In genomic region chr14:50366589-50366988, GRCh38 we compare ENCODE assay signal across 23 cellular contexts. TPM values are rescaled to one million over a fixed set of nuclear protein-coding genes. Genes with fewer than 3 reads are reported as not detected.
A peak's percentile ranks its signal among the peaks of the same experiment; 100 is the strongest.
DNase-seq lines count a peak whose midpoint lies in the region; ATAC-seq and TF ChIP-seq lines count a peak whose summit lies in the region.
"Had no signal": no experiment of that assay in that cellular context is flagged by ENCODE, and none has a peak within 500 bp of the region (broad histone marks: within the 10 kb centered on the region; RNA-seq: fewer than 3 reads in every experiment).

No MANE protein-coding gene starts in this region.

- no peaks in the 10 kb centered on the region for H4K20me1 ChIP-seq in IMR-90 (ENCODE audit: insufficient read depth, low read length)

- H3K56ac ChIP-seq in IMR-90 (ENCODE audit: extremely low read depth, insufficient read depth, low read length), result no peak overlapping the region

- H3K79me1 ChIP-seq in IMR-90 (ENCODE audit: low read depth in 1 of 2, low read length in 2 of 2), result no peaks in the 10 kb centered on the region; a peak in 1 of 4 replicates

- POLR2A ChIA-PET in IMR-90 (lab: Charles Lee; ENCODE audit: unreplicated experiment), result interaction anchor here (0.6 kb wide), 1 partner anchor 475 kb away, joined by 7 read pairs; no protein-coding TSS in a partner anchor

- peak overlapping the region; percentile 9; the same call in 1 of the 2 replicates for H3K14ac ChIP-seq in IMR-90 (replicated peaks; ENCODE audit: low read depth, low read length)

- peaks cover 16% of the 10 kb centered on the region for H3K9me1 ChIP-seq in IMR-90 (ENCODE audit: insufficient read depth, low read length)

- no peak overlapping the region for H3K4me3 Mint-ChIP-seq in activated naive CD8-positive, alpha-beta T cell treated with anti-CD3 and anti-CD28 coated beads for 36 hours
- H3K4me3 Mint-ChIP-seq in memory B cell, result no peak overlapping the region
- no peak overlapping the region for H3K4me3 Mint-ChIP-seq in stimulated activated effector memory CD8-positive, alpha-beta T cell treated with anti-CD3 and anti-CD28 coated beads, Interleukin-12 subunit alpha, Interleukin-12 subunit beta, amount 100 ng/mL, for 72 hours
- H3K4me3 Mint-ChIP-seq: activated T-helper 17 cell treated with anti-CD3 and anti-CD28 coated beads, Interleukin-2, amount 50 U/mL, for 72 hours had no signal

- no peak for TF ChIP-seq POLR2A in IMR-90 (IDR thresholded peaks at IDR 0.05; ENCODE audit: low read depth, low read length)

- intact Hi-C loops in IMR-90 (cut with micrococcal nuclease), result no loop called here

- H3K18ac ChIP-seq in IMR-90 (ENCODE audit: low read depth, low read length), result no peak overlapping the region

- no peaks in the 10 kb centered on the region for H3K27me3 Mint-ChIP-seq in activated naive CD8-positive, alpha-beta T cell treated with anti-CD3 and anti-CD28 coated beads for 36 hours
- H3K27me3 Mint-ChIP-seq in memory B cell, result no peaks in the 10 kb centered on the region
- H3K27me3 Mint-ChIP-seq: activated T-helper 17 cell treated with anti-CD3 and anti-CD28 coated beads, Interleukin-2, amount 50 U/mL, for 72 hours had no signal

- no peak overlapping the region for H4K91ac ChIP-seq in IMR-90 (ENCODE audit: insufficient read depth, low read depth, low read length)

- H3K27ac Mint-ChIP-seq in activated naive CD8-positive, alpha-beta T cell treated with anti-CD3 and anti-CD28 coated beads for 36 hours, result peak overlapping the region; percentile 43
- peak overlapping the region; percentile 56 for H3K27ac Mint-ChIP-seq in memory B cell
- H3K27ac Mint-ChIP-seq in stimulated activated effector memory CD8-positive, alpha-beta T cell treated with anti-CD3 and anti-CD28 coated beads, Interleukin-12 subunit alpha, Interleukin-12 subunit beta, amount 100 ng/mL, for 72 hours, result peak overlapping the region; percentile 72
- H3K27ac Mint-ChIP-seq: activated T-helper 17 cell treated with anti-CD3 and anti-CD28 coated beads, Interleukin-2, amount 50 U/mL, for 72 hours had no signal

- 0 out of 4 replicates have a peak overlapping the region, but pooled peaks of 1 of the 2 experiments have one; percentile 0 for H4K8ac ChIP-seq in IMR-90 (ENCODE audit: low read depth in 2 of 2, low read length in 2 of 2)

- H2AFZ ChIP-seq in IMR-90 (replicated peaks; ENCODE audit: low read length, poor library complexity), result no peak overlapping the region

- 51% methylated on average over 4 of the region's 4 CpGs; no CpG with 5 or more reads in 1 of the 2 experiments for WGBS in IMR-90 (ENCODE audit: extremely low coverage in 2 of 2, insufficient read length in 1 of 2), 2 experiments

- 0 out of 2 replicates have a peak overlapping the region, but pooled peaks have one; percentile 9 for H2AK5ac ChIP-seq in IMR-90 (ENCODE audit: low read depth, low read length)

- ATAC-seq in IMR-90 (ENCODE audit: low read depth) (no peak), memory B cell (ENCODE audit: low read depth) (no peak), HG03439 (IDR thresholded peaks at IDR 0.05; ENCODE audit: unreplicated experiment) (no peak)
- peak; percentile 12 for ATAC-seq in stimulated activated effector memory CD8-positive, alpha-beta T cell treated with anti-CD3 and anti-CD28 coated beads, Interleukin-12 subunit alpha, Interleukin-12 subunit beta, amount 100 ng/mL, for 72 hours
- ATAC-seq: activated T-helper 17 cell treated with anti-CD3 and anti-CD28 coated beads, Interleukin-2, amount 50 U/mL, for 72 hours had no signal

- H3K4me1 ChIP-seq in IMR-90 (ENCODE audit: control insufficient read depth, insufficient read depth, low read length), result peaks cover 7% of the 10 kb centered on the region

- H3K23ac ChIP-seq in IMR-90 (ENCODE audit: low read depth, low read length), result 0 out of 2 replicates have a peak overlapping the region, but pooled peaks have one; percentile 21

- H3K4me3 ChIP-seq in IMR-90 (ENCODE audit: insufficient read depth, low read depth, low read length), result no peak overlapping the region
- H3K4me3 ChIP-seq: dorsolateral prefrontal cortex, sigmoid colon, thyroid gland had no signal

- CTCF ChIA-PET in IMR-90 (lab: Yijun Ruan, JAX), result interaction anchor here (1.0 kb wide), 1 partner anchor 13 kb away, joined by 3 read pairs; no protein-coding TSS in a partner anchor

- BruUV-seq in IMR-90 (replicated peaks; lab: Mats Ljungman, UMichigan), result no TSS peak

- no peak overlapping the region for H2BK20ac ChIP-seq in IMR-90 (ENCODE audit: low read depth, low read length)

- peaks cover 29% of the 10 kb centered on the region for H3K4me1 Mint-ChIP-seq in activated naive CD8-positive, alpha-beta T cell treated with anti-CD3 and anti-CD28 coated beads for 36 hours
- H3K4me1 Mint-ChIP-seq in memory B cell, result peaks cover 29% of the 10 kb centered on the region
- H3K4me1 Mint-ChIP-seq in stimulated activated effector memory CD8-positive, alpha-beta T cell treated with anti-CD3 and anti-CD28 coated beads, Interleukin-12 subunit alpha, Interleukin-12 subunit beta, amount 100 ng/mL, for 72 hours, result peaks cover 30% of the 10 kb centered on the region

- dilution Hi-C loops in IMR-90 (cut with HindIII; ENCODE audit: low sequenced_read_pairs, unreplicated experiment), result no loop called here

- in situ Hi-C loops in IMR-90 (cut with MboI; ENCODE audit: low sequenced_read_pairs), result no loop called here

- no peak overlapping the region for H3K4me2 ChIP-seq in IMR-90 (ENCODE audit: low read depth, low read length)

- no peak for TF ChIP-seq RAD21 in IMR-90 (IDR thresholded peaks at IDR 0.05; ENCODE audit: low read length)

- H3K36me3 Mint-ChIP-seq in activated naive CD8-positive, alpha-beta T cell treated with anti-CD3 and anti-CD28 coated beads for 36 hours, result peaks cover 12% of the 10 kb centered on the region
- H3K36me3 Mint-ChIP-seq in memory B cell, result no peaks in the 10 kb centered on the region
- peaks cover 4% of the 10 kb centered on the region for H3K36me3 Mint-ChIP-seq in stimulated activated effector memory CD8-positive, alpha-beta T cell treated with anti-CD3 and anti-CD28 coated beads, Interleukin-12 subunit alpha, Interleukin-12 subunit beta, amount 100 ng/mL, for 72 hours

- no peak overlapping the region for H2BK120ac ChIP-seq in IMR-90 (ENCODE audit: low read depth, low read length)

- H2BK15ac ChIP-seq in IMR-90 (ENCODE audit: low read depth, low read length), result no peak overlapping the region

- DNase-seq in IMR-90 (no peak), memory B cell (ENCODE audit: low spot score in 2 of 2) (no peak), NCI-H1105 treated with DMSO at 0.1 percent for 48 hours (lab: John Stamatoyannopoulos, UW) (no peak), NCI-H510A treated with DMSO at 0.1 percent for 48 hours (lab: John Stamatoyannopoulos, UW) (no peak)
- no peak for DNase-seq in activated naive CD8-positive, alpha-beta T cell treated with anti-CD3 and anti-CD28 coated beads for 36 hours
- no peak for DNase-seq in stimulated activated effector memory CD8-positive, alpha-beta T cell treated with anti-CD3 and anti-CD28 coated beads, Interleukin-12 subunit alpha, Interleukin-12 subunit beta, amount 100 ng/mL, for 72 hours (ENCODE audit: low spot score in 2 of 2)
- DNase-seq: activated CD4-positive, alpha-beta T cell treated with anti-CD3 and anti-CD28 coated beads for 1 hour; brain microvascular endothelial cell; COR-L47; dorsolateral prefrontal cortex; foreskin melanocyte; hippocampal formation; islet precursor cell; Karpas-422; NCI-H1048; NCI-H2029 treated with DMSO at 0.1 percent for 48 hours; NCI-H446 treated with DMSO at 0.1 percent for 48 hours; posterior cingulate gyrus; sigmoid colon; T1000; thyroid gland had no signal

- no peak overlapping the region for H3K9ac ChIP-seq in IMR-90 (ENCODE audit: low read depth, low read length)

- no peak overlapping the region for H3K27ac ChIP-seq in IMR-90 (ENCODE audit: insufficient read depth, low read length)
- H3K27ac ChIP-seq: brain microvascular endothelial cell, dorsolateral prefrontal cortex, sigmoid colon, thyroid gland had no signal

- no peak overlapping the region for H4K5ac ChIP-seq in IMR-90 (ENCODE audit: low read depth, low read length)

- peaks cover 7% of the 10 kb centered on the region for H3K9me3 Mint-ChIP-seq in activated naive CD8-positive, alpha-beta T cell treated with anti-CD3 and anti-CD28 coated beads for 36 hours
- H3K9me3 Mint-ChIP-seq in memory B cell, result peaks cover 1% of the 10 kb centered on the region
- no peaks in the 10 kb centered on the region for H3K9me3 Mint-ChIP-seq in stimulated activated effector memory CD8-positive, alpha-beta T cell treated with anti-CD3 and anti-CD28 coated beads, Interleukin-12 subunit alpha, Interleukin-12 subunit beta, amount 100 ng/mL, for 72 hours

- no peaks in the 10 kb centered on the region for H3K36me3 ChIP-seq in IMR-90 (ENCODE audit: control insufficient read depth, insufficient read depth, low read length)
- H3K36me3 ChIP-seq: brain microvascular endothelial cell, sigmoid colon, thyroid gland had no signal

- peak overlapping the region; percentile 35 for H2AK9ac ChIP-seq in IMR-90 (replicated peaks; ENCODE audit: low read depth, low read length, poor library complexity)

- H2BK5ac ChIP-seq in IMR-90 (ENCODE audit: low read depth, low read length, poor library complexity, severe bottlenecking), result no peak overlapping the region

- H3K4ac ChIP-seq in IMR-90 (ENCODE audit: low read depth, low read length), result no peak overlapping the region; the same call in 1 of the 2 replicates

- H3K27me3 ChIP-seq in IMR-90 (ENCODE audit: control insufficient read depth, insufficient read depth, low read length), result no peaks in the 10 kb centered on the region
- H3K27me3 ChIP-seq: brain microvascular endothelial cell, dorsolateral prefrontal cortex, sigmoid colon, thyroid gland had no signal

- TF ChIP-seq CTCF in IMR-90 (conservative IDR thresholded peaks at IDR 0.05; ENCODE audit: low read depth, low read length), result no peak

- no peaks in the 10 kb centered on the region for H3K9me3 ChIP-seq in IMR-90 (ENCODE audit: control insufficient read depth, insufficient read depth, low read length)
- H3K9me3 ChIP-seq: sigmoid colon, thyroid gland had no signal

RNA-seq across cellular contexts. Expression of gene CDKL1, which starts 30.1 kb away (rescaled TPM):
- 3.8 and 7.2 TPM in 2 replicates for total RNA-seq in IMR-90 (2012; rRNA removed)
- polyA plus RNA-seq in IMR-90 (2012; rRNA removed), result 1.5 and 1.9 TPM in 2 replicates
- 0.75 and 0.87 TPM in 2 replicates for polyA plus RNA-seq in IMR-90 (2012; cell fraction: cytosol; rRNA removed)
- 1.0 and 5.3 TPM in 2 replicates for polyA plus RNA-seq in IMR-90 (2012; cell fraction: nucleus; rRNA removed; ENCODE audit: low replicate concordance)
- 1 to 10 TPM; 6.5 to 7.4 TPM for total RNA-seq in activated naive CD8-positive, alpha-beta T cell treated with anti-CD3 and anti-CD28 coated beads for 36 hours

RNA-seq across cellular contexts. Expression of gene DMAC2L, which starts 54.5 kb away (rescaled TPM):
- 3.9 and 5.0 TPM in 2 replicates for total RNA-seq in IMR-90 (2012; rRNA removed)
- 6.1 and 7.8 TPM in 2 replicates for polyA plus RNA-seq in IMR-90 (2012; rRNA removed)
- 2.2 and 9.5 TPM in 2 replicates for polyA plus RNA-seq in IMR-90 (2012; cell fraction: cytosol; rRNA removed)
- polyA plus RNA-seq in IMR-90 (2012; cell fraction: nucleus; rRNA removed; ENCODE audit: low replicate concordance), result 6.2 and 11.8 TPM in 2 replicates
- 10 to 100 TPM; 14.5 to 18.1 TPM for total RNA-seq in activated naive CD8-positive, alpha-beta T cell treated with anti-CD3 and anti-CD28 coated beads for 36 hours

RNA-seq across cellular contexts. Expression of gene L2HGDH, which starts 54.6 kb away (rescaled TPM):
- total RNA-seq in IMR-90 (2012; rRNA removed), result 3.8 and 5.0 TPM in 2 replicates
- polyA plus RNA-seq in IMR-90 (2012; rRNA removed), result 2.8 and 3.1 TPM in 2 replicates
- 1.5 and 2.3 TPM in 2 replicates for polyA plus RNA-seq in IMR-90 (2012; cell fraction: cytosol; rRNA removed)
- polyA plus RNA-seq in IMR-90 (2012; cell fraction: nucleus; rRNA removed; ENCODE audit: low replicate concordance), result 0.87 and 2.4 TPM in 2 replicates
- 10 to 100 TPM; 21.1 to 21.6 TPM for total RNA-seq in activated naive CD8-positive, alpha-beta T cell treated with anti-CD3 and anti-CD28 coated beads for 36 hours
